ENCODE assay signal across 8 cellular contexts in the genomic region with DNA sequence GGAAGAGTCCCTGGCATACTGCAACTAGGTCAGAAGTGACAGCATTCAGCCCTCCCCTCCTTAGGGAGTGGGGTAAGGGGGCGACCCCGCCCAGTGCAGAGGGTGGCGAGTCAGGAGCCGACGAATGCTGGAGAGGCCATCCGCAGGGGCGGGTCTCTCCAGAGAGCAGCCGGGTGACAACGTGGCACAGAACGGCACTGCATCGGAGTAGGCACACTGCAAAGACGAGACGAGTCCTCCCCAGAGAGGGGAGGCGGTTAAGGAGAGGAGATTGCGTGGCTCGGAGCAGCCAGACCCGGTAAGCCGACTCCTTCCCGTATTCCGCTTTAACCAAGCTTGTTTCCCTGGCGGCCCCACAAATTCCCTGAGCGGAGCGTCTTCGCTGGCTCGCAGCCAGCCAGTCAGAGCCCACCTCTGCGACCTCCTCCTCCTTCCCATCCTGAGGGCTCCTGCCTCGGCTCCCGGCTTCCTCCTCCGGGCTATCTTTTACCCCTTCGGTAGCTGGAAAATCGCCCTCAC. TPM values are rescaled to one million over a fixed set of nuclear protein-coding genes. Genes with fewer than 3 reads are reported as not detected.
DNase-seq lines count a peak whose midpoint lies in the region; ATAC-seq and TF ChIP-seq lines count a peak whose summit lies in the region.

No MANE protein-coding gene starts in this region.

- no peaks in the 10 kb centered on the region for H3K9me3 Mint-ChIP-seq in activated CD8-positive, alpha-beta memory T cell treated with anti-CD3 and anti-CD28 coated beads, Interleukin-2, amount 10 ng/mL, durations not matched to agents 7 days and 5 days (ENCODE audit: low read depth)

- H3K36me3 Mint-ChIP-seq in activated CD8-positive, alpha-beta memory T cell treated with anti-CD3 and anti-CD28 coated beads, Interleukin-2, amount 10 ng/mL, durations not matched to agents 7 days and 5 days, result no peaks in the 10 kb centered on the region

- peaks cover 16% of the 10 kb centered on the region for H3K27me3 Mint-ChIP-seq in activated CD8-positive, alpha-beta memory T cell treated with anti-CD3 and anti-CD28 coated beads, Interleukin-2, amount 10 ng/mL, durations not matched to agents 7 days and 5 days

- peak overlapping the region; percentile 77 to 78 for H3K27ac ChIP-seq in ascending aorta
- H3K27ac ChIP-seq in substantia nigra (ENCODE audit: low read depth, low read length, poor library complexity, severe bottlenecking), result no peak overlapping the region
- H3K27ac ChIP-seq in Karpas-422 (ENCODE audit: low read length), result no peak overlapping the region

- H3K4me3 ChIP-seq in ascending aorta (peak overlapping the region; percentile 47 to 60), Karpas-422 (ENCODE audit: low read length) (no peak overlapping the region)

- intact Hi-C loops in Right ventricle myocardium inferior (cut with DNase I) (no loop called here), cardiac septum (cut with DNase I) (no loop called here), ascending aorta (cut with DNase I) (loop anchor here (10.0 kb wide), 2 partner anchors 410 to 1840 kb away; a partner anchor contains a TSS)

- H3K27me3 ChIP-seq in ascending aorta, result no peaks in the 10 kb centered on the region
- no peaks in the 10 kb centered on the region for H3K27me3 ChIP-seq in Karpas-422 (ENCODE audit: low read length)

- H3K4me1 ChIP-seq in ascending aorta (no peaks in the 10 kb centered on the region), Karpas-422 (ENCODE audit: low read length) (no peaks in the 10 kb centered on the region)

- peak; percentile 48 for DNase-seq in Right ventricle myocardium inferior (ENCODE audit: missing footprints)
- DNase-seq in cardiac septum (ENCODE audit: low spot score), result no peak
- DNase-seq in ascending aorta (ENCODE audit: low spot score in 2 of 2), result peak in 1 of 2 donors; percentile 72
- peak; percentile 52 for DNase-seq in iPS-NIHi7 (ENCODE audit: extremely low spot score)
- peak in 34 of 49 donors; percentile 0 to 74 (median 12) for DNase-seq in substantia nigra (lab: John Stamatoyannopoulos, UW)
- DNase-seq in activated CD8-positive, alpha-beta memory T cell treated with anti-CD3 and anti-CD28 coated beads, Interleukin-2, amount 10 ng/mL, durations not matched to agents 7 days and 5 days, result no peak
- no peak for DNase-seq in Karpas-422

- H3K9me2 ChIP-seq in Karpas-422 (replicated peaks; ENCODE audit: insufficient read depth, low read length), result no peaks in the 10 kb centered on the region

- H3K36me3 ChIP-seq in ascending aorta (no peaks in the 10 kb centered on the region), Karpas-422 (ENCODE audit: insufficient read depth, low read length) (no peaks in the 10 kb centered on the region)

- CTCF ChIA-PET in activated CD8-positive, alpha-beta memory T cell treated with anti-CD3 and anti-CD28 coated beads, Interleukin-2, amount 10 ng/mL, durations not matched to agents 7 days and 5 days (lab: Charles Lee), result no interaction called here

- no peaks in the 10 kb centered on the region for H3K79me2 ChIP-seq in Karpas-422 (ENCODE audit: low read length)

- ATAC-seq in Right ventricle myocardium inferior, result peak; percentile 72
- ATAC-seq in activated CD8-positive, alpha-beta memory T cell treated with anti-CD3 and anti-CD28 coated beads, Interleukin-2, amount 10 ng/mL, durations not matched to agents 7 days and 5 days, result no peak
- ATAC-seq in GM18861 (IDR thresholded peaks at IDR 0.05; ENCODE audit: unreplicated experiment), result no peak

- no peak overlapping the region for H3K9ac ChIP-seq in Karpas-422 (ENCODE audit: low read length)

- H3K4me1 Mint-ChIP-seq in activated CD8-positive, alpha-beta memory T cell treated with anti-CD3 and anti-CD28 coated beads, Interleukin-2, amount 10 ng/mL, durations not matched to agents 7 days and 5 days, result no peaks in the 10 kb centered on the region

- H3K27ac Mint-ChIP-seq in activated CD8-positive, alpha-beta memory T cell treated with anti-CD3 and anti-CD28 coated beads, Interleukin-2, amount 10 ng/mL, durations not matched to agents 7 days and 5 days, result no peak overlapping the region

- no peaks in the 10 kb centered on the region for H4K20me1 ChIP-seq in Karpas-422 (ENCODE audit: insufficient read depth, low read depth, low read length)

- H2AFZ ChIP-seq in Karpas-422 (ENCODE audit: low read length), result no peak overlapping the region

- no peak for TF ChIP-seq CTCF in ascending aorta (IDR thresholded peaks at IDR 0.05)

- no peak overlapping the region for H3K4me3 Mint-ChIP-seq in activated CD8-positive, alpha-beta memory T cell treated with anti-CD3 and anti-CD28 coated beads, Interleukin-2, amount 10 ng/mL, durations not matched to agents 7 days and 5 days

- H3K4me2 ChIP-seq in Karpas-422 (ENCODE audit: low read depth, low read length, poor library complexity, severe bottlenecking), result no peak overlapping the region

- H3K9me3 ChIP-seq in ascending aorta (no peaks in the 10 kb centered on the region), Karpas-422 (ENCODE audit: low read length) (no peaks in the 10 kb centered on the region)

RNA-seq across cellular contexts. Expression of a gene that starts 54.9 kb away (rescaled TPM):
- 187 TPM for total RNA-seq in Right ventricle myocardium inferior
- total RNA-seq in cardiac septum, result 191 TPM
- total RNA-seq in ascending aorta, result 93.2 TPM
- total RNA-seq in activated CD8-positive, alpha-beta memory T cell treated with anti-CD3 and anti-CD28 coated beads, Interleukin-2, amount 10 ng/mL, durations not matched to agents 7 days and 5 days, result 1 to 10 TPM in 1 of 2 experiments, not detected in 1; 4.8 TPM
- not detected in 2 replicates for total RNA-seq in Karpas-422 (2014; rRNA removed; shearing (Covaris generic); ENCODE audit: low replicate concordance)

Comparison
In these comparisons a context has a peak if more than half of its experiments do, and no peak if none do; other contexts are left out.
1. DNase-seq: peak in Right ventricle myocardium inferior (single experiment), iPS-NIHi7 (single experiment) and substantia nigra (34 of 49); none in cardiac septum (single experiment), activated CD8-positive, alpha-beta memory T cell treated with anti-CD3 and anti-CD28 coated beads, Interleukin-2, amount 10 ng/mL, durations not matched to agents 7 days and 5 days (single experiment) and Karpas-422 (single experiment).
2. H3K27ac ChIP-seq: peak in ascending aorta (2 of 2); none in substantia nigra (single experiment) and Karpas-422 (single experiment).
3. RNA of a gene that starts 54.9 kb away (total RNA-seq): 191 TPM in cardiac septum (single experiment), 187 TPM in Right ventricle myocardium inferior (single experiment) and 93.2 TPM in ascending aorta (single experiment); 4.8 TPM in activated CD8-positive, alpha-beta memory T cell treated with anti-CD3 and anti-CD28 coated beads, Interleukin-2, amount 10 ng/mL, durations not matched to agents 7 days and 5 days and not detected in Karpas-422; every median in the first group is over 10 times any median in the second.